ENCODE assay signal across 13 cellular contexts in genomic region chr1:27644369-27645070, GRCh38. TPM values are rescaled to one million over a fixed set of nuclear protein-coding genes. Genes with fewer than 3 reads are reported as not detected.
DNase-seq lines count a peak whose midpoint lies in the region; ATAC-seq, FAIRE-seq and TF ChIP-seq lines count a peak whose summit lies in the region.
"Had no signal": no experiment of that assay in that cellular context is flagged by ENCODE, and none has a peak within 500 bp of the region (broad histone marks: within the 10 kb centered on the region; RNA-seq: fewer than 3 reads in every experiment).

No MANE protein-coding gene starts in this region.

- H3K9me3 ChIP-seq in CD4-positive, alpha-beta memory T cell (ENCODE audit: control insufficient read depth in 1 of 2, low read length in 2 of 2): no peaks in the 10 kb centered on the region
- no peaks in the 10 kb centered on the region for H3K9me3 ChIP-seq in HEK293 (ENCODE audit: control insufficient read depth, insufficient read depth, low read depth, low read length)
- no peaks in the 10 kb centered on the region for H3K9me3 ChIP-seq in GM12878 (replicated peaks; ENCODE audit: control insufficient read depth, insufficient read depth, low read length)
- no peaks in the 10 kb centered on the region for H3K9me3 ChIP-seq in neural progenitor cell (ENCODE audit: low read depth)
- H3K9me3 ChIP-seq in aorta (ENCODE audit: control insufficient read depth, low read length): no peaks in the 10 kb centered on the region

- intact Hi-C loops in CD4-positive, alpha-beta memory T cell (cut with micrococcal nuclease): loop anchor here (1.0 kb wide), 2 partner anchors 19 to 35 kb away; no protein-coding TSS in a partner anchor
- intact Hi-C loops in GM12878 (cut with micrococcal nuclease; ENCODE audit: unreplicated experiment) (loop anchor here (1.0 kb wide), 1 partner anchor 15 kb away; no protein-coding TSS in a partner anchor), aorta (cut with DNase I) (loop anchor here (1.0 to 5.0 kb wide), 2 partner anchors 19 to 37 kb away; no protein-coding TSS in a partner anchor)

- WGBS in GM12878 (ENCODE audit: insufficient coverage, insufficient replicate concordance, low lambda C conversion rate, missing lambda C conversion rate): 74% methylated on average over 5 of the region's 5 CpGs
- 94% methylated on average over 5 of the region's 5 CpGs for WGBS in aorta, 2 donors

- peaks cover 12% of the 10 kb centered on the region for H3K4me1 ChIP-seq in CD4-positive, alpha-beta memory T cell (ENCODE audit: insufficient read depth, low read length)
- H3K4me1 ChIP-seq in HEK293 (ENCODE audit: control insufficient read depth, insufficient read depth, low read length): no peaks in the 10 kb centered on the region
- peaks cover 8% of the 10 kb centered on the region for H3K4me1 ChIP-seq in GM12878 (ENCODE audit: control insufficient read depth, insufficient read depth, low read length)
- peaks cover under 1% of the 10 kb centered on the region for H3K4me1 ChIP-seq in neural progenitor cell
- no peaks in the 10 kb centered on the region for H3K4me1 ChIP-seq in aorta (ENCODE audit: control insufficient read depth in 1 of 2, insufficient read depth in 2 of 2, low read length in 2 of 2)

- H3K4me2 ChIP-seq in GM12878 (ENCODE audit: control insufficient read depth, insufficient read depth) (no peak overlapping the region), neural progenitor cell (no peak overlapping the region)

- SMC1A ChIA-PET in GM12878 (lab: Charles Lee; ENCODE audit: uncharacterized antibody, unreplicated experiment): interaction anchor here (0.9 to 2.1 kb wide), 6 partner anchors 9 to 24 kb away, joined by 5 to 28 read pairs (median 6); no protein-coding TSS in a partner anchor

- H3K4me3 Mint-ChIP-seq in CD4-positive, alpha-beta memory T cell: peak overlapping the region in 1 of 8 donors; percentile 31
- H3K4me3 Mint-ChIP-seq in neural progenitor cell: peak overlapping the region; percentile 14

- H3K4me3 ChIP-seq in CD4-positive, alpha-beta memory T cell (ENCODE audit: low read length in 2 of 2): no peak overlapping the region
- H3K4me3 ChIP-seq in HEK293 (ENCODE audit: low read depth, low read length): no peak overlapping the region
- H3K4me3 ChIP-seq in GM12878: no peak overlapping the region
- H3K4me3 ChIP-seq in neural progenitor cell: no peak overlapping the region
- no peak overlapping the region for H3K4me3 ChIP-seq in aorta (ENCODE audit: low read length in 2 of 2)

- H3K27ac Mint-ChIP-seq in CD4-positive, alpha-beta memory T cell: peak overlapping the region in 4 of 7 donors; percentile 53 to 90 (median 74)
- peak overlapping the region; percentile 43 for H3K27ac Mint-ChIP-seq in neural progenitor cell

- H3K79me2 ChIP-seq in GM12878 (ENCODE audit: control insufficient read depth, insufficient read depth, low read length) (no peaks in the 10 kb centered on the region), neural progenitor cell (ENCODE audit: low read depth) (no peaks in the 10 kb centered on the region)

- no peak for TF ChIP-seq CTCF in HEK293 (tag by site-specific recombination; IDR thresholded peaks at IDR 0.05)
- TF ChIP-seq CTCF in GM12878 (IDR thresholded peaks at IDR 0.05 in 2 of 3, conservative IDR thresholded peaks at IDR 0.05 in 1 of 3; ENCODE audit: control insufficient read depth in 2 of 3, extremely low read depth in 1 of 3, insufficient read depth in 1 of 3, low read depth in 3 of 3, low read length in 3 of 3): no peak
- no peak for TF ChIP-seq CTCF in neural progenitor cell (IDR thresholded peaks at IDR 0.05)

- POLR2A ChIA-PET in CD4-positive, alpha-beta memory T cell (lab: Charles Lee; ENCODE audit: partially characterized antibody): interaction anchor here (1.3 to 2.4 kb wide), 4 partner anchors 14 to 36 kb away, joined by 4 to 37 read pairs (median 8); partner anchors contain the start of gene IFI6
- POLR2A ChIA-PET in HEK293 (lab: Yijun Ruan, JAX): no interaction called here
- POLR2A ChIA-PET in GM12878 (lab: Charles Lee): interaction anchor here (0.6 to 2.4 kb wide), 4 partner anchors 12 to 601 kb away, joined by 3 to 6 read pairs (median 4); no protein-coding TSS in a partner anchor

- H3K27me3 Mint-ChIP-seq in CD4-positive, alpha-beta memory T cell: no peaks in the 10 kb centered on the region
- H3K27me3 Mint-ChIP-seq in neural progenitor cell (ENCODE audit: insufficient read depth, low read depth): peaks cover 13% of the 10 kb centered on the region

- in situ Hi-C loops in GM12878 (cut with MboI): no loop called here

- no peak for FAIRE-seq in GM12878 (lab: Jason Lieb, UNC)

- H3K9me3 Mint-ChIP-seq in CD4-positive, alpha-beta memory T cell: no peaks in the 10 kb centered on the region
- no peaks in the 10 kb centered on the region for H3K9me3 Mint-ChIP-seq in neural progenitor cell

- H3F3A ChIP-seq in neural progenitor cell (ENCODE audit: low read depth): peaks cover 5% of the 10 kb centered on the region

- H3K9ac ChIP-seq in GM12878 (ENCODE audit: control insufficient read depth, insufficient read depth, low read length) (no peak overlapping the region), neural progenitor cell (no peak overlapping the region)

- H3K27me3 ChIP-seq in CD4-positive, alpha-beta memory T cell (ENCODE audit: insufficient read depth, low read length): no peaks in the 10 kb centered on the region
- H3K27me3 ChIP-seq in GM12878 (replicated peaks in 1 of 2; ENCODE audit: control insufficient read depth in 2 of 2, insufficient read depth in 2 of 2, low read length in 1 of 2): no peaks in the 10 kb centered on the region
- H3K27me3 ChIP-seq in neural progenitor cell: no peaks in the 10 kb centered on the region
- no peaks in the 10 kb centered on the region for H3K27me3 ChIP-seq in aorta (ENCODE audit: control insufficient read depth in 1 of 2, insufficient read depth in 2 of 2, low read length in 1 of 2)

- TF ChIP-seq EP300 in GM12878 (IDR thresholded peaks at IDR 0.05; ENCODE audit: borderline replicate concordance in 1 of 2, control insufficient read depth in 1 of 2, low read depth in 2 of 2, low read length in 2 of 2): no peak

- RAD21 ChIA-PET in GM12878 (lab: Charles Lee; ENCODE audit: unreplicated experiment): interaction anchor here (0.7 to 2.1 kb wide), 5 partner anchors 14 to 81 kb away, joined by 3 to 25 read pairs (median 3); no protein-coding TSS in a partner anchor

- H3K27ac ChIP-seq in CD4-positive, alpha-beta memory T cell (ENCODE audit: low read depth, low read length): no peak overlapping the region
- H3K27ac ChIP-seq in HEK293 (ENCODE audit: extremely low read depth, low read depth, low read length): no peak overlapping the region
- no peak overlapping the region for H3K27ac ChIP-seq in GM12878 (ENCODE audit: control insufficient read depth, insufficient read depth)
- no peak overlapping the region for H3K27ac ChIP-seq in neural progenitor cell
- H3K27ac ChIP-seq in aorta (ENCODE audit: low read depth in 1 of 2, low read length in 2 of 2): no peak overlapping the region

- CTCF ChIA-PET in CD4-positive, alpha-beta memory T cell (lab: Charles Lee; ENCODE audit: partially characterized antibody): interaction anchor here (0.7 to 5.1 kb wide), 9 partner anchors 14 to 88 kb away, joined by 3 to 111 read pairs (median 4); no protein-coding TSS in a partner anchor
- CTCF ChIA-PET in HEK293 (lab: Yijun Ruan, JAX): interaction anchor here (0.5 to 2.4 kb wide), 9 partner anchors 12 to 572 kb away, joined by 3 to 32 read pairs (median 6); no protein-coding TSS in a partner anchor
- CTCF ChIA-PET in GM12878 (lab: Yijun Ruan, JAX): interaction anchor here (1.1 to 6.0 kb wide), 5 partner anchors 11 to 37 kb away, joined by 3 to 43 read pairs (median 19); no protein-coding TSS in a partner anchor

- no TSS peak for BruUV-seq in GM12878 (replicated peaks; lab: Mats Ljungman, UMichigan)

- H2AFZ ChIP-seq in GM12878 (ENCODE audit: control insufficient read depth, low read depth, low read length) (peak overlapping the region; percentile 69), neural progenitor cell (replicated peaks) (no peak overlapping the region)

- no peaks in the 10 kb centered on the region for H3K36me3 ChIP-seq in CD4-positive, alpha-beta memory T cell (ENCODE audit: insufficient read depth, low read length)
- H3K36me3 ChIP-seq in HEK293 (ENCODE audit: control insufficient read depth in 2 of 2, insufficient read depth in 1 of 2, low read length in 2 of 2): no peaks in the 10 kb centered on the region
- no peaks in the 10 kb centered on the region for H3K36me3 ChIP-seq in GM12878 (ENCODE audit: control insufficient read depth in 2 of 2, insufficient read depth in 2 of 2, low read length in 1 of 2)
- no peaks in the 10 kb centered on the region for H3K36me3 ChIP-seq in neural progenitor cell
- no peaks in the 10 kb centered on the region for H3K36me3 ChIP-seq in aorta (ENCODE audit: control insufficient read depth in 1 of 2, insufficient read depth in 2 of 2, low read length in 1 of 2)

- no peak for DNase-seq in CD4-positive, alpha-beta memory T cell
- no peak for DNase-seq in GM12878 (ENCODE audit: low read depth, low spot score)
- DNase-seq in neural progenitor cell (ENCODE audit: low spot score): no peak
- no peak for DNase-seq in NCI-H2227 (lab: John Stamatoyannopoulos, UW; ENCODE audit: unreplicated experiment)
- no peak for DNase-seq in aorta
- no peak for DNase-seq in NCI-H226
- DNase-seq: NCI-H1694 treated with DMSO at 0.1 percent for 48 hours, NCI-H446 treated with DMSO at 0.1 percent for 48 hours, NCI-H774, SIG-M5 had no signal

- H4K20me1 ChIP-seq in GM12878 (ENCODE audit: control insufficient read depth, insufficient read depth) (no peaks in the 10 kb centered on the region), neural progenitor cell (ENCODE audit: low read depth) (no peaks in the 10 kb centered on the region)

- peaks cover 9 to 22% (median 16%) of the 10 kb centered on the region in 4 donors for H3K4me1 Mint-ChIP-seq in CD4-positive, alpha-beta memory T cell
- peaks cover 16% of the 10 kb centered on the region for H3K4me1 Mint-ChIP-seq in neural progenitor cell

- no peaks in the 10 kb centered on the region for H3K36me3 Mint-ChIP-seq in CD4-positive, alpha-beta memory T cell
- no peaks in the 10 kb centered on the region for H3K36me3 Mint-ChIP-seq in neural progenitor cell

- no peak for ATAC-seq in GM12878
- no peak for ATAC-seq in aorta (ENCODE audit: low FRiP score)

- no peak for TF ChIP-seq RAD21 in GM12878 (IDR thresholded peaks at IDR 0.05; ENCODE audit: insufficient read depth, low read depth, low read length)

- TF ChIP-seq POLR2A in GM12878 (IDR thresholded peaks at IDR 0.05; ENCODE audit: low read depth, low read length): no peak

RNA-seq across cellular contexts. Expression of gene FGR, which starts 9.5 kb away (rescaled TPM):
- total RNA-seq in CD4-positive, alpha-beta memory T cell: 1 to 10 TPM; 2.7 to 2.9 TPM
- under 1 TPM; 0.12 to 0.15 TPM for polyA plus RNA-seq in CD4-positive, alpha-beta memory T cell
- total RNA-seq in GM12878 (2013; cell fraction: nucleolus; rRNA removed): 199 and 205 TPM in 2 replicates
- total RNA-seq in GM12878 (2014; rRNA removed): 97.3 and 105 TPM in 2 replicates
- 53.3 and 54.3 TPM in 2 replicates for total RNA-seq in GM12878 (2014; rRNA removed; fragmentation: Illumina TruSeq; extraction: Trizol)
- 80.2 and 83.8 TPM in 2 replicates for total RNA-seq in GM12878 (2021)
- polyA plus RNA-seq in GM12878 (2011; ENCODE audit: low read depth): 34.5 TPM
- 129 and 193 TPM in 2 replicates for polyA plus RNA-seq in GM12878 (2011; rRNA removed)
- polyA plus RNA-seq in GM12878 (2011; cell fraction: cytosol; rRNA removed): 212 and 255 TPM in 2 replicates
- polyA plus RNA-seq in GM12878 (2011; cell fraction: nucleus; rRNA removed): 826 and 1,005 TPM in 2 replicates
- 59.3 and 73.9 TPM in 2 replicates for polyA plus RNA-seq in GM12878 (2012)
- 59.5 and 80.8 TPM in 2 replicates for polyA plus RNA-seq in GM12878 (2014; fragmentation: Illumina TruSeq; extraction: Trizol)
- polyA plus RNA-seq in GM12878 (2014; fragmentation: Nextera tagmentation; extraction: Ambion mirVana): 10 to 100 TPM; 10.9 to 13.1 TPM
- polyA plus RNA-seq in GM12878 (2014; rRNA removed): 108 and 127 TPM in 2 replicates
- 10 to 100 TPM; 60.1 to 68.6 TPM for polyA plus RNA-seq in GM12878 (2016; fragmentation: Nextera tagmentation; extraction: Ambion mirVana)
- 91.0 and 144 TPM in 2 replicates for polyA minus RNA-seq in GM12878 (2011; rRNA and poly(A)+ RNA removed)
- 35.3 and 38.5 TPM in 2 replicates for polyA minus RNA-seq in GM12878 (2011; cell fraction: cytosol; rRNA and poly(A)+ RNA removed)
- polyA minus RNA-seq in GM12878 (2011; cell fraction: nucleus; rRNA and poly(A)+ RNA removed): 102 and 127 TPM in 2 replicates
- total RNA-seq in neural progenitor cell (ENCODE audit: low replicate concordance): not detected in 2 replicates
- total RNA-seq in aorta: 10 to 100 TPM; 12.1 to 21.7 TPM
- 10 to 100 TPM in 1 of 2 donors, 1 to 10 TPM in 1; 2.8 to 12.1 TPM for polyA plus RNA-seq in aorta
- total RNA-seq: HT1080, MCF 10A had no signal

RNA-seq across cellular contexts. Expression of gene IFI6, which starts 27.5 kb away (rescaled TPM):
- 10 to 100 TPM; 23.0 to 24.9 TPM for total RNA-seq in CD4-positive, alpha-beta memory T cell
- polyA plus RNA-seq in CD4-positive, alpha-beta memory T cell: 100 to 1,000 TPM in 1 of 2 donors, 10 to 100 TPM in 1; 61.6 to 139 TPM
- 20.9 and 21.2 TPM in 2 replicates for total RNA-seq in GM12878 (2013; cell fraction: nucleolus; rRNA removed)
- total RNA-seq in GM12878 (2014; rRNA removed): 79.4 and 89.5 TPM in 2 replicates
- 30.1 and 35.1 TPM in 2 replicates for total RNA-seq in GM12878 (2014; rRNA removed; fragmentation: Illumina TruSeq; extraction: Trizol)
- total RNA-seq in GM12878 (2021): 70.3 and 81.4 TPM in 2 replicates
- polyA plus RNA-seq in GM12878 (2011; ENCODE audit: low read depth): 41.1 TPM
- 81.1 and 113 TPM in 2 replicates for polyA plus RNA-seq in GM12878 (2011; rRNA removed)
- polyA plus RNA-seq in GM12878 (2011; cell fraction: cytosol; rRNA removed): 134 and 138 TPM in 2 replicates
- polyA plus RNA-seq in GM12878 (2011; cell fraction: nucleus; rRNA removed): 40.8 and 41.8 TPM in 2 replicates
- polyA plus RNA-seq in GM12878 (2012): 76.1 and 123 TPM in 2 replicates
- polyA plus RNA-seq in GM12878 (2014; fragmentation: Illumina TruSeq; extraction: Trizol): 36.6 and 41.3 TPM in 2 replicates
- polyA plus RNA-seq in GM12878 (2014; fragmentation: Nextera tagmentation; extraction: Ambion mirVana): 10 to 100 TPM in 1 of 2 experiments, 1 to 10 TPM in 1; 5.6 to 21.0 TPM
- polyA plus RNA-seq in GM12878 (2014; rRNA removed): 63.9 and 67.7 TPM in 2 replicates
- 100 to 1,000 TPM in 1 of 2 experiments, 10 to 100 TPM in 1; 97.0 to 123 TPM for polyA plus RNA-seq in GM12878 (2016; fragmentation: Nextera tagmentation; extraction: Ambion mirVana)
- polyA minus RNA-seq in GM12878 (2011; rRNA and poly(A)+ RNA removed): 19.2 and 36.0 TPM in 2 replicates
- 26.6 and 31.1 TPM in 2 replicates for polyA minus RNA-seq in GM12878 (2011; cell fraction: cytosol; rRNA and poly(A)+ RNA removed)
- 6.8 and 7.5 TPM in 2 replicates for polyA minus RNA-seq in GM12878 (2011; cell fraction: nucleus; rRNA and poly(A)+ RNA removed)
- 2.4 and 7.2 TPM in 2 replicates for total RNA-seq in neural progenitor cell (ENCODE audit: low replicate concordance)
- total RNA-seq in aorta: 100 to 1,000 TPM; 116 to 143 TPM
- 100 to 1,000 TPM in 1 of 2 donors, 10 to 100 TPM in 1; 85.3 to 170 TPM for polyA plus RNA-seq in aorta

RNA-seq across cellular contexts. Expression of gene AHDC1, which starts 40.6 kb away (rescaled TPM):
- 10 to 100 TPM; 18.4 to 19.2 TPM for total RNA-seq in CD4-positive, alpha-beta memory T cell
- 1 to 10 TPM in 1 of 2 donors, under 1 TPM in 1; 0.02 to 1.7 TPM for polyA plus RNA-seq in CD4-positive, alpha-beta memory T cell
- 19.7 and 22.3 TPM in 2 replicates for total RNA-seq in GM12878 (2013; cell fraction: nucleolus; rRNA removed)
- total RNA-seq in GM12878 (2014; rRNA removed) (1.1 and 2.0 TPM in 2 replicates), GM12878 (2014; rRNA removed; fragmentation: Illumina TruSeq; extraction: Trizol) (0.85 and 1.1 TPM in 2 replicates), GM12878 (2021) (10.6 and 13.0 TPM in 2 replicates), neural progenitor cell (ENCODE audit: low replicate concordance) (7.0 and 26.5 TPM in 2 replicates), aorta (10 to 100 TPM; 63.5 to 89.1 TPM)
- polyA plus RNA-seq in GM12878 (2011; ENCODE audit: low read depth): 2.3 TPM
- polyA plus RNA-seq in GM12878 (2011; rRNA removed) (1.1 and 1.2 TPM in 2 replicates), GM12878 (2014; fragmentation: Illumina TruSeq; extraction: Trizol) (1.3 and 1.9 TPM in 2 replicates), GM12878 (2014; fragmentation: Nextera tagmentation; extraction: Ambion mirVana) (under 1 TPM; 0.21 to 0.26 TPM), GM12878 (2014; rRNA removed) (5.3 and 7.4 TPM in 2 replicates), GM12878 (2016; fragmentation: Nextera tagmentation; extraction: Ambion mirVana) (1 to 10 TPM; 1.4 to 2.0 TPM), aorta (10 to 100 TPM in 1 of 2 donors, 1 to 10 TPM in 1; 7.8 to 23.9 TPM)
- 1.3 and 1.6 TPM in 2 replicates for polyA plus RNA-seq in GM12878 (2011; cell fraction: cytosol; rRNA removed)
- 7.1 and 10.9 TPM in 2 replicates for polyA plus RNA-seq in GM12878 (2011; cell fraction: nucleus; rRNA removed)
- 4.1 and 6.0 TPM in 2 replicates for polyA plus RNA-seq in GM12878 (2012)
- polyA minus RNA-seq in GM12878 (2011; rRNA and poly(A)+ RNA removed): 2.3 and 2.4 TPM in 2 replicates
- polyA minus RNA-seq in GM12878 (2011; cell fraction: cytosol; rRNA and poly(A)+ RNA removed): 2.8 and 4.8 TPM in 2 replicates
- 3.5 and 4.5 TPM in 2 replicates for polyA minus RNA-seq in GM12878 (2011; cell fraction: nucleus; rRNA and poly(A)+ RNA removed)
